8 cellular contexts compared by ENCODE assay signal in genomic region chr1:86705633-86705985, GRCh38. TPM values are rescaled to one million over a fixed set of nuclear protein-coding genes. Genes with fewer than 3 reads are reported as not detected.
DNase-seq lines count a peak whose midpoint lies in the region; ATAC-seq and TF ChIP-seq lines count a peak whose summit lies in the region.

No MANE protein-coding gene starts in this region.

- TF ChIP-seq CTCF in AG09309 (IDR thresholded peaks at IDR 0.05; ENCODE audit: control insufficient read depth, insufficient read depth, low read depth, low read length, missing control alignments) = no peak
- no peak for TF ChIP-seq CTCF in LNCaP clone FGC (IDR thresholded peaks at IDR 0.05; ENCODE audit: control insufficient read depth, extremely low read depth, insufficient read depth)
- TF ChIP-seq CTCF in colonic mucosa (IDR thresholded peaks at IDR 0.05) = no peak

- peaks cover 0 to 4% (median 0%) of the 10 kb centered on the region in 11 donors for H3K9me3 Mint-ChIP-seq in naive thymus-derived CD4-positive, alpha-beta T cell

- DNase-seq in AG09309 (ENCODE audit: low read depth) = no peak
- no peak for DNase-seq in LNCaP clone FGC (ENCODE audit: low read depth)
- no peak for DNase-seq in colonic mucosa
- DNase-seq in naive thymus-derived CD4-positive, alpha-beta T cell = no peak
- no peak for DNase-seq in anterior cingulate cortex (lab: John Stamatoyannopoulos, UW)
- no peak for DNase-seq in NCI-H1105 treated with DMSO at 0.1 percent for 48 hours (lab: John Stamatoyannopoulos, UW)
- DNase-seq in amniotic stem cell (lab: John Stamatoyannopoulos, UW) = no peak

- no peak for ATAC-seq in naive thymus-derived CD4-positive, alpha-beta T cell
- no peak for ATAC-seq in esophagus mucosa

- H3K9ac ChIP-seq in colonic mucosa (ENCODE audit: low read depth in 2 of 2, low read length in 2 of 2) = peak overlapping the region; percentile 93 to 95

- peak overlapping the region; percentile 93 to 99 (median 97) for H3K4me3 Mint-ChIP-seq in naive thymus-derived CD4-positive, alpha-beta T cell

- H3K9me3 ChIP-seq in colonic mucosa = no peaks in the 10 kb centered on the region
- H3K9me3 ChIP-seq in naive thymus-derived CD4-positive, alpha-beta T cell (ENCODE audit: control insufficient read depth in 2 of 3, low read length in 3 of 3) = no peaks in the 10 kb centered on the region

- H3K36me3 Mint-ChIP-seq in naive thymus-derived CD4-positive, alpha-beta T cell = peaks cover 0 to 15% (median 4%) of the 10 kb centered on the region in 5 donors

- CTCF ChIA-PET in naive thymus-derived CD4-positive, alpha-beta T cell (lab: Charles Lee) = interaction anchor here (0.6 to 3.3 kb wide), 7 partner anchors 9 to 198 kb away, joined by 3 to 27 read pairs (median 8); no protein-coding TSS in a partner anchor

- H3K4me3 ChIP-seq in AG09309 (ENCODE audit: control insufficient read depth, low read depth, low read length) (peak overlapping the region; percentile 83), LNCaP clone FGC (ENCODE audit: low read depth, low read length) (peak overlapping the region; percentile 77), colonic mucosa (peak overlapping the region; percentile 89)
- peak overlapping the region; percentile 83 for H3K4me3 ChIP-seq in naive thymus-derived CD4-positive, alpha-beta T cell (ENCODE audit: low read length)

- peaks cover 4% of the 10 kb centered on the region for H3K4me1 ChIP-seq in colonic mucosa
- H3K4me1 ChIP-seq in naive thymus-derived CD4-positive, alpha-beta T cell (ENCODE audit: control insufficient read depth in 2 of 2, insufficient read depth in 2 of 2, low read length in 2 of 2) = peaks cover 16 to 17% of the 10 kb centered on the region in 2 donors

- intact Hi-C loops in colonic mucosa (cut with DNase I) = no loop called here
- intact Hi-C loops in naive thymus-derived CD4-positive, alpha-beta T cell (cut with micrococcal nuclease) = loop anchor here (2.0 to 10.0 kb wide), 9 partner anchors 13 to 1979 kb away; partner anchors contain the start of genes BCL10 (in 1 of the 2), PKN2 (in 1 of the 2) and SYDE2 (in 1 of the 2)

- H3K27ac Mint-ChIP-seq in naive thymus-derived CD4-positive, alpha-beta T cell = peak overlapping the region; percentile 92 to 98 (median 96)

- peaks cover 30 to 74% (median 64%) of the 10 kb centered on the region in 7 donors for H3K4me1 Mint-ChIP-seq in naive thymus-derived CD4-positive, alpha-beta T cell

- H3K27ac ChIP-seq in colonic mucosa = peak overlapping the region; percentile 100
- H3K27ac ChIP-seq in naive thymus-derived CD4-positive, alpha-beta T cell (ENCODE audit: low read depth, low read length) = peak overlapping the region; percentile 86

- no peaks in the 10 kb centered on the region for H3K27me3 ChIP-seq in colonic mucosa
- H3K27me3 ChIP-seq in naive thymus-derived CD4-positive, alpha-beta T cell (ENCODE audit: control insufficient read depth in 2 of 2, insufficient read depth in 2 of 2, low read length in 2 of 2) = no peaks in the 10 kb centered on the region

- POLR2A ChIA-PET in naive thymus-derived CD4-positive, alpha-beta T cell (lab: Charles Lee) = interaction anchor here (0.6 to 5.0 kb wide), 6 partner anchors 10 to 309 kb away, joined by 3 to 54 read pairs (median 12); partner anchors contain the start of genes HS2ST1, ODF2L and SELENOF

- no peaks in the 10 kb centered on the region for H3K36me3 ChIP-seq in colonic mucosa
- H3K36me3 ChIP-seq in naive thymus-derived CD4-positive, alpha-beta T cell (ENCODE audit: control insufficient read depth in 2 of 3, insufficient read depth in 3 of 3, low read length in 3 of 3) = peaks cover 0 to 7% (median 0%) of the 10 kb centered on the region in 3 experiments

- no peaks in the 10 kb centered on the region for H3K27me3 Mint-ChIP-seq in naive thymus-derived CD4-positive, alpha-beta T cell

RNA-seq across cellular contexts. Expression of gene SH3GLB1, which starts 1.2 kb away (rescaled TPM):
- total RNA-seq in colonic mucosa (100 to 1,000 TPM in 1 of 2 donors, 10 to 100 TPM in 1; 76.7 to 134 TPM), esophagus mucosa (99.9 TPM)
- 10 to 100 TPM; 36.7 to 72.0 (median 49.8) TPM for total RNA-seq in naive thymus-derived CD4-positive, alpha-beta T cell
- 10 to 100 TPM; 22.9 to 24.3 TPM for polyA plus RNA-seq in naive thymus-derived CD4-positive, alpha-beta T cell
